20 cellular contexts compared by ENCODE assay signal in genomic region chr13:107767119-107767518, GRCh38.
A peak's percentile ranks its signal among the peaks of the same experiment; 100 is the strongest.
DNase-seq lines count a peak whose midpoint lies in the region; ATAC-seq and TF ChIP-seq lines count a peak whose summit lies in the region.
"Had no signal": no experiment of that assay in that cellular context is flagged by ENCODE, and none has a peak within 500 bp of the region (broad histone marks: within the 10 kb centered on the region; RNA-seq: fewer than 3 reads in every experiment).

No MANE protein-coding gene starts in this region.

- no peaks in the 10 kb centered on the region for H3K36me3 ChIP-seq in testis (ENCODE audit: low read depth, missing control alignments)
- H3K36me3 ChIP-seq: transverse colon had no signal

- H3K4me3 ChIP-seq in epithelial cell of proximal tubule (ENCODE audit: low read depth, low read length) (no peak overlapping the region), testis (no peak overlapping the region)
- H3K4me3 ChIP-seq: transverse colon had no signal

- TF ChIP-seq CTCF in epithelial cell of proximal tubule (conservative IDR thresholded peaks at IDR 0.05; ENCODE audit: low read depth, low read length): no peak
- TF ChIP-seq CTCF in testis (IDR thresholded peaks at IDR 0.05): no peak

- H3K27ac ChIP-seq in testis: no peak overlapping the region
- H3K27ac ChIP-seq: KMS-11, transverse colon had no signal

- DNase-seq in NCI-H2227 (lab: John Stamatoyannopoulos, UW; ENCODE audit: unreplicated experiment) (peak; percentile 40), NCI-H2227 treated with DMSO at 0.1 percent for 48 hours (lab: John Stamatoyannopoulos, UW) (no peak), NCI-H510A treated with DMSO at 0.1 percent for 48 hours (lab: John Stamatoyannopoulos, UW) (peak; percentile 75), epithelial cell of proximal tubule (ENCODE audit: low read depth) (peak; percentile 4), activated gamma-delta T cell (lab: John Stamatoyannopoulos, UW) (no peak), testis (no peak)
- DNase-seq in stimulated activated naive CD4-positive, alpha-beta T cell treated with Interleukin-2 at 50 U/mL for 16 hours (lab: John Stamatoyannopoulos, UW): no peak
- DNase-seq: 8988T; activated CD8-positive, alpha-beta memory T cell treated with anti-CD3 and anti-CD28 coated beads, Interleukin-2, amount 10 ng/mL, durations not matched to agents 7 days and 5 days; activated naive CD4-positive, alpha-beta T cell treated with Interleukin-2 at 50 U/mL for 16 hours; CD4-positive, alpha-beta memory T cell; hippocampal formation; left ventricle myocardium superior; NCI-H2107; OCI-M1; stimulated activated CD4-positive, alpha-beta T cell treated with anti-CD3 and anti-CD28 coated beads, Interleukin-2, amount 100 ng/mL, for 24 hours; SW 1271; transverse colon had no signal

- intact Hi-C loops in testis (cut with DNase I; ENCODE audit: low total_unique reads): no loop called here

- no peaks in the 10 kb centered on the region for H3K9me3 ChIP-seq in testis
- H3K9me3 ChIP-seq: transverse colon had no signal

- ATAC-seq in GM18909 (IDR thresholded peaks at IDR 0.05; ENCODE audit: poor library complexity, unreplicated experiment): no peak
- ATAC-seq: activated CD8-positive, alpha-beta memory T cell treated with anti-CD3 and anti-CD28 coated beads, Interleukin-2, amount 10 ng/mL, durations not matched to agents 7 days and 5 days; left ventricle myocardium superior had no signal

- H3K27me3 ChIP-seq in testis: no peaks in the 10 kb centered on the region
- H3K27me3 ChIP-seq: transverse colon had no signal

- no peaks in the 10 kb centered on the region for H3K4me1 ChIP-seq in testis
- H3K4me1 ChIP-seq: transverse colon had no signal

- 77 to 80% methylated on average over 3 of the region's 3 CpGs for WGBS in testis, 2 donors

- TF ChIP-seq POLR2A in testis (IDR thresholded peaks at IDR 0.05): no peak

Comparison
In these comparisons a context has a peak if more than half of its experiments do, and no peak if none do; other contexts are left out.
1. DNase-seq: peak in NCI-H2227 (single experiment), NCI-H510A treated with DMSO at 0.1 percent for 48 hours (single experiment) and epithelial cell of proximal tubule (single experiment); none in NCI-H2227 treated with DMSO at 0.1 percent for 48 hours (single experiment), activated gamma-delta T cell (single experiment), stimulated activated naive CD4-positive, alpha-beta T cell treated with Interleukin-2 at 50 U/mL for 16 hours (single experiment) and testis (single experiment).